Comparison of ENCODE assay signal across 29 cellular contexts in the genomic region with DNA sequence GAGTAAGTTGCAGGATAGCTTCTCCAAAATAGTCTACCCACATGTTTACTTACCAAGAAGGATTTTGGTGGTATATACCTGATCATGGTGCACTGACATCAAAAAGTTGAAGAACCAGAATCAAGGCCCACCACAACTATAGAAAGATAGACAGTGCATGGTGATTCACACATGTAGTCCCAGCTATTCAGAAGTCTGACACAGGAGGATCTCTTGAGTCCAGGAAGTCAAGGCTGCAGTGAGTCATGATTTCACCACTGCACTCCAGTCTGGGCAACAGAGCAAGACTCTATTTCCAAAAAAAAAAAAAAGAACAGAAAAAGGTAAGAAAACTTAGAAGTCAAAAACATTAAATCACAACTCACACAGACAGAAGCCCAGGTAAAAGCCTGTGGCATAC.
DNase-seq lines count a peak whose midpoint lies in the region; ATAC-seq, FAIRE-seq and TF ChIP-seq lines count a peak whose summit lies in the region.
"Had no signal": no experiment of that assay in that cellular context is flagged by ENCODE, and none has a peak within 500 bp of the region (broad histone marks: within the 10 kb centered on the region; RNA-seq: fewer than 3 reads in every experiment).

No MANE protein-coding gene starts in this region.

- DNase-seq in A549 (ENCODE audit: low read depth in 1 of 2, low spot score in 1 of 2) (peak in 1 of 2 experiments; percentile 32), M059J (ENCODE audit: low read depth) (peak; percentile 9), astrocyte of the spinal cord (ENCODE audit: low read depth, low spot score) (peak; percentile 4), fibroblast of the aortic adventitia (ENCODE audit: low read depth) (peak; percentile 4), GM23338 (ENCODE audit: low spot score) (no peak), tibial nerve (ENCODE audit: low spot score in 2 of 2) (no peak), lower leg skin (ENCODE audit: low spot score in 2 of 2) (no peak), GM10266 (ENCODE audit: extremely low spot score) (no peak)
- DNase-seq: activated CD8-positive, alpha-beta T cell treated with anti-CD3 and anti-CD28 coated beads for 36 hours; activated effector memory CD4-positive, alpha-beta T cell treated with anti-CD3 and anti-CD28 coated beads, Interleukin-2, amount 50 U/mL, for 16 hours; activated naive CD8-positive, alpha-beta T cell treated with anti-CD3 and anti-CD28 coated beads, Interleukin-2, amount 10 ng/mL, durations not matched to agents 7 days and 5 days; CD4-positive, alpha-beta T cell; cerebellar nuclear complex; dorsolateral prefrontal cortex; hippocampal formation; IMR-90; natural killer cell; NCI-H1105 treated with DMSO at 0.1 percent for 48 hours; NCI-H2029; NCI-H774; occipital lobe; psoas muscle; stimulated activated naive CD4-positive, alpha-beta T cell treated with Interleukin-2 at 50 U/mL for 16 hours; uterus had no signal

- intact Hi-C loops in lower leg skin (cut with DNase I; ENCODE audit: low total_unique reads) = no loop called here

- no peak overlapping the region for H3K27ac ChIP-seq in A549
- H3K27ac ChIP-seq in GM23338 (ENCODE audit: low read depth) = no peak overlapping the region
- no peak overlapping the region for H3K27ac ChIP-seq in tibial nerve
- H3K27ac ChIP-seq: ascending aorta, dorsolateral prefrontal cortex, psoas muscle, SK-N-MC, uterus had no signal

- H3K27ac Mint-ChIP-seq in GM23338 = no peak overlapping the region
- H3K27ac Mint-ChIP-seq: activated CD8-positive, alpha-beta T cell treated with anti-CD3 and anti-CD28 coated beads for 36 hours; activated naive CD8-positive, alpha-beta T cell treated with anti-CD3 and anti-CD28 coated beads, Interleukin-2, amount 10 ng/mL, durations not matched to agents 7 days and 5 days; CD4-positive, alpha-beta T cell; natural killer cell; T-helper 1 cell treated with Interleukin-12 subunit alpha and Interleukin-12 subunit beta and Interleukin-4 antibody, amounts not matched to agents 30 μg/mL and 1 μg/mL, for 36 hours had no signal

- H3K4me1 Mint-ChIP-seq in GM23338 = no peaks in the 10 kb centered on the region
- H3K4me1 Mint-ChIP-seq: activated naive CD8-positive, alpha-beta T cell treated with anti-CD3 and anti-CD28 coated beads, Interleukin-2, amount 10 ng/mL, durations not matched to agents 7 days and 5 days; natural killer cell had no signal

- FAIRE-seq in A549 (lab: Jason Lieb, UNC) = no peak
- FAIRE-seq: H54, islet of Langerhans had no signal

- no peaks in the 10 kb centered on the region for H3K36me3 Mint-ChIP-seq in GM23338 (ENCODE audit: low read depth)
- H3K36me3 Mint-ChIP-seq: activated naive CD8-positive, alpha-beta T cell treated with anti-CD3 and anti-CD28 coated beads, Interleukin-2, amount 10 ng/mL, durations not matched to agents 7 days and 5 days had no signal

- TF ChIP-seq RAD21 in A549 (conservative IDR thresholded peaks at IDR 0.05 in 1 of 2, IDR thresholded peaks at IDR 0.05 in 1 of 2) = no peak

- H2AFZ ChIP-seq in GM23338 = no peak overlapping the region

- no peaks in the 10 kb centered on the region for H3K79me2 ChIP-seq in GM23338 (replicated peaks; ENCODE audit: insufficient read depth)

- POLR2A ChIA-PET in A549 (lab: Yijun Ruan, JAX) = no interaction called here

- H4K20me1 ChIP-seq in GM23338 (replicated peaks; ENCODE audit: insufficient read depth) = no peaks in the 10 kb centered on the region

- no peak overlapping the region for H3K4me3 ChIP-seq in A549
- no peak overlapping the region for H3K4me3 ChIP-seq in astrocyte of the spinal cord (ENCODE audit: low read depth, low read length)
- no peak overlapping the region for H3K4me3 ChIP-seq in fibroblast of the aortic adventitia (ENCODE audit: low read depth, low read length)
- no peak overlapping the region for H3K4me3 ChIP-seq in GM23338
- H3K4me3 ChIP-seq in tibial nerve = no peak overlapping the region
- H3K4me3 ChIP-seq in lower leg skin (ENCODE audit: low read depth, poor library complexity, severe bottlenecking) = no peak overlapping the region
- H3K4me3 ChIP-seq: ascending aorta, dorsolateral prefrontal cortex, psoas muscle, SK-N-MC, uterus had no signal

- no peaks in the 10 kb centered on the region for H3F3A ChIP-seq in GM23338 (replicated peaks; ENCODE audit: low read depth)

- H3K36me3 ChIP-seq in GM23338 (ENCODE audit: insufficient read depth) (no peaks in the 10 kb centered on the region), tibial nerve (no peaks in the 10 kb centered on the region)
- H3K36me3 ChIP-seq: ascending aorta, uterus had no signal

- no peaks in the 10 kb centered on the region for H3K4me1 ChIP-seq in A549
- no peaks in the 10 kb centered on the region for H3K4me1 ChIP-seq in GM23338 (ENCODE audit: insufficient read depth)
- H3K4me1 ChIP-seq in tibial nerve = no peaks in the 10 kb centered on the region
- H3K4me1 ChIP-seq: ascending aorta, psoas muscle, uterus had no signal

- ATAC-seq in A549 (peak; percentile 30 to 71; a peak in 2 of 6 replicates), GM23338 (no peak)
- ATAC-seq: activated CD8-positive, alpha-beta T cell treated with anti-CD3 and anti-CD28 coated beads for 36 hours; natural killer cell; psoas muscle had no signal

- H3K9me3 ChIP-seq in A549 = no peaks in the 10 kb centered on the region
- no peaks in the 10 kb centered on the region for H3K9me3 ChIP-seq in tibial nerve
- H3K9me3 ChIP-seq: ascending aorta, psoas muscle, uterus had no signal

- CTCF ChIA-PET in A549 (lab: Yijun Ruan, JAX) = no interaction called here

- TF ChIP-seq CTCF in A549 (IDR thresholded peaks at IDR 0.05) = no peak
- no peak for TF ChIP-seq CTCF in astrocyte of the spinal cord (IDR thresholded peaks at IDR 0.05; ENCODE audit: low read depth, low read length)
- TF ChIP-seq CTCF in fibroblast of the aortic adventitia (IDR thresholded peaks at IDR 0.05; ENCODE audit: insufficient read depth, low read length) = no peak
- TF ChIP-seq CTCF in GM23338 (conservative IDR thresholded peaks at IDR 0.05; ENCODE audit: low read depth in 2 of 2) = no peak
- TF ChIP-seq CTCF in tibial nerve (IDR thresholded peaks at IDR 0.05) = no peak
- no peak for TF ChIP-seq CTCF in lower leg skin (IDR thresholded peaks at IDR 0.05)
- no peak for TF ChIP-seq CTCF in GM10266 (IDR thresholded peaks at IDR 0.05; ENCODE audit: control insufficient read depth, insufficient read depth, low read depth, missing control alignments)

- H3K4me2 ChIP-seq in A549 (no peak overlapping the region), GM23338 (no peak overlapping the region)

- no peak overlapping the region for H3K4me3 Mint-ChIP-seq in GM23338
- H3K4me3 Mint-ChIP-seq: activated CD8-positive, alpha-beta T cell treated with anti-CD3 and anti-CD28 coated beads for 36 hours; activated naive CD8-positive, alpha-beta T cell treated with anti-CD3 and anti-CD28 coated beads, Interleukin-2, amount 10 ng/mL, durations not matched to agents 7 days and 5 days; CD4-positive, alpha-beta T cell; natural killer cell; T-helper 1 cell treated with Interleukin-12 subunit alpha and Interleukin-12 subunit beta and Interleukin-4 antibody, amounts not matched to agents 30 μg/mL and 1 μg/mL, for 36 hours had no signal

- TF ChIP-seq POLR2A in A549 (IDR thresholded peaks at IDR 0.05; ENCODE audit: low read length) (no peak), tibial nerve (IDR thresholded peaks at IDR 0.05) (no peak), lower leg skin (IDR thresholded peaks at IDR 0.05) (no peak)

- TF ChIP-seq EP300 in A549 (IDR thresholded peaks at IDR 0.05) (no peak), tibial nerve (IDR thresholded peaks at IDR 0.05) (no peak)

- H3K9me3 Mint-ChIP-seq in GM23338 = no peaks in the 10 kb centered on the region

- H3K27me3 ChIP-seq in GM23338 (ENCODE audit: insufficient read depth) (no peaks in the 10 kb centered on the region), tibial nerve (no peaks in the 10 kb centered on the region)
- H3K27me3 ChIP-seq: ascending aorta, dorsolateral prefrontal cortex, uterus had no signal

- in situ Hi-C loops in astrocyte of the spinal cord (cut with HindIII; ENCODE audit: low sequenced_read_pairs) = no loop called here

- no peaks in the 10 kb centered on the region for H3K9me2 ChIP-seq in GM23338 (ENCODE audit: insufficient read depth)

- H3K27me3 Mint-ChIP-seq in GM23338 (ENCODE audit: insufficient read depth, low read depth, poor library complexity) = no peaks in the 10 kb centered on the region
- H3K27me3 Mint-ChIP-seq: activated CD8-positive, alpha-beta T cell treated with anti-CD3 and anti-CD28 coated beads for 36 hours; activated naive CD8-positive, alpha-beta T cell treated with anti-CD3 and anti-CD28 coated beads, Interleukin-2, amount 10 ng/mL, durations not matched to agents 7 days and 5 days; CD4-positive, alpha-beta T cell had no signal

TF ChIP-seq in A549, 52 proteins besides CTCF, POLR2A, EP300 and RAD21 (continues in another document):
- no peak for TF ChIP-seq ZFP36 (IDR thresholded peaks at IDR 0.05; ENCODE audit: borderline replicate concordance, partially characterized antibody)
- TF ChIP-seq, protein P1, sequence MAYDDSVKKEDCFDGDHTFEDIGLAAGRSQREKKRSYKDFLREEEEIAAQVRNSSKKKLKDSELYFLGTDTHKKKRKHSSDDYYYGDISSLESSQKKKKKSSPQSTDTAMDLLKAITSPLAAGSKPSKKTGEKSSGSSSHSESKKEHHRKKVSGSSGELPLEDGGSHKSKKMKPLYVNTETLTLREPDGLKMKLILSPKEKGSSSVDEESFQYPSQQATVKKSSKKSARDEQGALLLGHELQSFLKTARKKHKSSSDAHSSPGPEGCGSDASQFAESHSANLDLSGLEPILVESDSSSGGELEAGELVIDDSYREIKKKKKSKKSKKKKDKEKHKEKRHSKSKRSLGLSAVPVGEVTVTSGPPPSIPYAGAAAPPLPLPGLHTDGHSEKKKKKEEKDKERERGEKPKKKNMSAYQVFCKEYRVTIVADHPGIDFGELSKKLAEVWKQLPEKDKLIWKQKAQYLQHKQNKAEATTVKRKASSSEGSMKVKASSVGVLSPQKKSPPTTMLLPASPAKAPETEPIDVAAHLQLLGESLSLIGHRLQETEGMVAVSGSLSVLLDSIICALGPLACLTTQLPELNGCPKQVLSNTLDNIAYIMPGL (CRISPR knock-in tag; IDR thresholded peaks at IDR 0.05; ENCODE audit: borderline replicate concordance) = no peak

TF ChIP-seq in GM23338, 12 proteins besides CTCF, POLR2A, EP300 and RAD21 (continues in another document):
- no peak for TF ChIP-seq STAT1 (IDR thresholded peaks at IDR 0.05; ENCODE audit: unreplicated experiment)
- TF ChIP-seq EZH2phosphoT487 (IDR thresholded peaks at IDR 0.05; ENCODE audit: unreplicated experiment) = no peak
- no peak for TF ChIP-seq EZH2 (IDR thresholded peaks at IDR 0.05; ENCODE audit: low read depth, unreplicated experiment)
- no peak for TF ChIP-seq JUNB (IDR thresholded peaks at IDR 0.05; ENCODE audit: unreplicated experiment)
- no peak for TF ChIP-seq POLR2AphosphoS5 (IDR thresholded peaks at IDR 0.05; ENCODE audit: low read depth)

Comparison
In these comparisons a context has a peak if more than half of its experiments do, and no peak if none do; other contexts are left out.
1. DNase-seq: peak in M059J (single experiment), astrocyte of the spinal cord (single experiment) and fibroblast of the aortic adventitia (single experiment); none in GM23338 (single experiment), tibial nerve (0 of 2), lower leg skin (0 of 2) and GM10266 (single experiment).